Comparison of ENCODE assay signal across 20 cellular contexts in genomic region chr1:53449693-53450092, GRCh38. TPM values are rescaled to one million over a fixed set of nuclear protein-coding genes. Genes with fewer than 3 reads are reported as not detected.
A peak's percentile ranks its signal among the peaks of the same experiment; 100 is the strongest.
DNase-seq lines count a peak whose midpoint lies in the region; ATAC-seq, FAIRE-seq and TF ChIP-seq lines count a peak whose summit lies in the region.
"Had no signal": no experiment of that assay in that cellular context is flagged by ENCODE, and none has a peak within 500 bp of the region (broad histone marks: within the 10 kb centered on the region; RNA-seq: fewer than 3 reads in every experiment).

No MANE protein-coding gene starts in this region.

- no peak overlapping the region for H3K18ac ChIP-seq in mesenchymal stem cell (ENCODE audit: low read depth in 1 of 2, low read length in 2 of 2)

- intact Hi-C loops in esophagus muscularis mucosa (cut with DNase I), result no loop called here

- no peak overlapping the region for H2BK120ac ChIP-seq in mesenchymal stem cell (ENCODE audit: low read depth, low read length)

- no peaks in the 10 kb centered on the region for H4K20me1 ChIP-seq in GM23338 (replicated peaks; ENCODE audit: insufficient read depth)
- no peaks in the 10 kb centered on the region for H4K20me1 ChIP-seq in astrocyte (ENCODE audit: insufficient read depth, low read length)

- H3K4me2 ChIP-seq in GM23338 (peak overlapping the region; percentile 67; the same call in 1 of the 2 replicates), astrocyte (ENCODE audit: low read length) (no peak overlapping the region), mesenchymal stem cell (ENCODE audit: low read length, poor library complexity, severe bottlenecking) (no peak overlapping the region)

- H3K27ac Mint-ChIP-seq in GM23338 (peak overlapping the region; percentile 95), astrocyte (ENCODE audit: unreplicated experiment) (peak overlapping the region; percentile 96)

- no peak for DNase-seq in GM23338 (ENCODE audit: low spot score)
- no peak for DNase-seq in astrocyte (ENCODE audit: low read depth)
- no peak for DNase-seq in mesenchymal stem cell
- no peak for DNase-seq in esophagus muscularis mucosa (ENCODE audit: extremely low spot score)
- DNase-seq in NCI-H1436 treated with DMSO at 0.1 percent for 48 hours (lab: John Stamatoyannopoulos, UW), result no peak
- DNase-seq in GDM1 (lab: John Stamatoyannopoulos, UW), result no peak
- DNase-seq in activated CD4-positive, alpha-beta T cell treated with anti-CD3 and anti-CD28 coated beads, Interleukin-2, amount 50 U/mL, for 4 hours, result no peak
- DNase-seq: NCI-H1105 treated with DMSO at 0.1 percent for 48 hours, NCI-H2029, NCI-H2171, NCI-H446 treated with DMSO at 0.1 percent for 48 hours, NCI-H774, T-helper 1 cell had no signal

- no peak overlapping the region for H4K8ac ChIP-seq in mesenchymal stem cell (ENCODE audit: low read length)

- no peak overlapping the region for H2BK5ac ChIP-seq in mesenchymal stem cell (ENCODE audit: low read depth, low read length, poor library complexity, severe bottlenecking)

- peaks cover 63% of the 10 kb centered on the region for H3K4me1 Mint-ChIP-seq in GM23338
- peaks cover 21% of the 10 kb centered on the region for H3K4me1 Mint-ChIP-seq in astrocyte (ENCODE audit: low read depth, unreplicated experiment)

- no peaks in the 10 kb centered on the region for H3K9me2 ChIP-seq in GM23338 (ENCODE audit: insufficient read depth)

- H3K79me2 ChIP-seq in GM23338 (replicated peaks; ENCODE audit: insufficient read depth) (no peaks in the 10 kb centered on the region), astrocyte (ENCODE audit: insufficient read depth, low read length) (no peaks in the 10 kb centered on the region)

- H3K27me3 ChIP-seq in GM23338 (ENCODE audit: insufficient read depth) (no peaks in the 10 kb centered on the region), HUES6 (ENCODE audit: control insufficient read depth, insufficient read depth, low read length) (no peaks in the 10 kb centered on the region), astrocyte (ENCODE audit: insufficient read depth, low read length) (no peaks in the 10 kb centered on the region), mesenchymal stem cell (ENCODE audit: control insufficient read depth in 1 of 2, insufficient read depth in 1 of 2, low read length in 2 of 2) (peaks cover 0 to 25% of the 10 kb centered on the region in 2 experiments), esophagus muscularis mucosa (peaks cover 0 to 24% (median 4%) of the 10 kb centered on the region in 4 donors)

- no peak overlapping the region for H2BK15ac ChIP-seq in mesenchymal stem cell (ENCODE audit: low read depth, poor library complexity, severe bottlenecking)

- peak overlapping the region; percentile 15 for H2AK5ac ChIP-seq in mesenchymal stem cell (ENCODE audit: low read length, severe bottlenecking)

- H3K36me3 Mint-ChIP-seq in GM23338 (ENCODE audit: low read depth) (peaks cover 21% of the 10 kb centered on the region), astrocyte (ENCODE audit: low read depth, unreplicated experiment) (no peaks in the 10 kb centered on the region)

- H3K79me1 ChIP-seq in mesenchymal stem cell (replicated peaks; ENCODE audit: low read length, poor library complexity, severe bottlenecking), result no peaks in the 10 kb centered on the region

- no peak overlapping the region for H2AFZ ChIP-seq in GM23338
- no peak overlapping the region for H2AFZ ChIP-seq in astrocyte (ENCODE audit: low read depth, low read length)
- no peak overlapping the region for H2AFZ ChIP-seq in mesenchymal stem cell (ENCODE audit: low read depth, low read length)

- ATAC-seq in GM23338, result peak; percentile 47
- ATAC-seq: HepG2, Right ventricle myocardium inferior had no signal

- no peak overlapping the region for H3K4ac ChIP-seq in mesenchymal stem cell (ENCODE audit: low read depth in 1 of 2, low read length in 2 of 2)

- H4K91ac ChIP-seq in mesenchymal stem cell (ENCODE audit: low read length), result no peak overlapping the region

- H3K4me3 ChIP-seq in GM23338 (peak overlapping the region; percentile 9; the same call in 1 of the 2 replicates), HUES6 (ENCODE audit: low read depth, low read length) (no peak overlapping the region; the same call in 1 of the 2 replicates), astrocyte (ENCODE audit: insufficient read depth, low read depth, low read length) (no peak overlapping the region), mesenchymal stem cell (ENCODE audit: insufficient read depth in 1 of 2, low read depth in 1 of 2, low read length in 2 of 2) (no peak overlapping the region), esophagus muscularis mucosa (no peak overlapping the region)
- H3K4me3 ChIP-seq: SK-N-MC had no signal

- no peak for TF ChIP-seq EP300 in esophagus muscularis mucosa (IDR thresholded peaks at IDR 0.05)

- TF ChIP-seq POLR2A in esophagus muscularis mucosa (IDR thresholded peaks at IDR 0.05; ENCODE audit: low read depth), result no peak

- H3F3A ChIP-seq in GM23338 (replicated peaks; ENCODE audit: low read depth), result peaks cover 3% of the 10 kb centered on the region; the same call in 1 of the 2 replicates

- H3K9me3 ChIP-seq in HUES6 (ENCODE audit: control insufficient read depth, insufficient read depth, low read depth, low read length), result peaks cover 6% of the 10 kb centered on the region; the same call in 1 of the 2 replicates
- no peaks in the 10 kb centered on the region for H3K9me3 ChIP-seq in astrocyte (ENCODE audit: insufficient read depth, low read depth, low read length)
- no peaks in the 10 kb centered on the region for H3K9me3 ChIP-seq in mesenchymal stem cell (ENCODE audit: control insufficient read depth, low read length)
- no peaks in the 10 kb centered on the region for H3K9me3 ChIP-seq in esophagus muscularis mucosa

- H3K27ac ChIP-seq in GM23338 (ENCODE audit: low read depth) (peak overlapping the region; percentile 88), HUES6 (ENCODE audit: low read depth, low read length) (peak overlapping the region; percentile 87), astrocyte (ENCODE audit: low read depth, low read length) (no peak overlapping the region), mesenchymal stem cell (ENCODE audit: low read length, poor library complexity, severe bottlenecking) (no peak overlapping the region), esophagus muscularis mucosa (replicated peaks in 1 of 4) (no peak overlapping the region)
- H3K27ac ChIP-seq: C4-2B, SK-N-MC had no signal

- no peak overlapping the region for H2BK12ac ChIP-seq in mesenchymal stem cell (ENCODE audit: low read length in 2 of 2)

- H3K14ac ChIP-seq in mesenchymal stem cell (ENCODE audit: low read length in 2 of 2), result no peak overlapping the region

- H3K9me3 Mint-ChIP-seq in GM23338 (peaks cover 23% of the 10 kb centered on the region), astrocyte (ENCODE audit: unreplicated experiment) (no peaks in the 10 kb centered on the region)

- H3K23ac ChIP-seq in mesenchymal stem cell (ENCODE audit: low read length in 2 of 2), result no peak overlapping the region

- H3K4me1 ChIP-seq in GM23338 (ENCODE audit: insufficient read depth), result peaks cover 45% of the 10 kb centered on the region
- peaks cover 46% of the 10 kb centered on the region for H3K4me1 ChIP-seq in HUES6 (ENCODE audit: control insufficient read depth, insufficient read depth, low read length)
- peaks cover 12% of the 10 kb centered on the region for H3K4me1 ChIP-seq in astrocyte (ENCODE audit: insufficient read depth, low read length)
- peaks cover 6% of the 10 kb centered on the region for H3K4me1 ChIP-seq in mesenchymal stem cell (ENCODE audit: control insufficient read depth, insufficient read depth, low read depth, low read length)
- no peaks in the 10 kb centered on the region for H3K4me1 ChIP-seq in esophagus muscularis mucosa

- H3K4me3 Mint-ChIP-seq in GM23338 (peak overlapping the region; percentile 27; the same call in 1 of the 3 replicates), astrocyte (ENCODE audit: unreplicated experiment) (no peak overlapping the region)

- no peak for FAIRE-seq in astrocyte (lab: Jason Lieb, UNC)
- FAIRE-seq: GM19239, HepG2 had no signal

- peak overlapping the region; percentile 88 for H3K9ac ChIP-seq in HUES6 (ENCODE audit: low read length)
- H3K9ac ChIP-seq in astrocyte (ENCODE audit: low read length), result no peak overlapping the region
- no peak overlapping the region for H3K9ac ChIP-seq in mesenchymal stem cell (ENCODE audit: low read length)

- H3K36me3 ChIP-seq in GM23338 (ENCODE audit: insufficient read depth) (no peaks in the 10 kb centered on the region), HUES6 (ENCODE audit: control insufficient read depth, insufficient read depth, low read length) (no peaks in the 10 kb centered on the region), astrocyte (ENCODE audit: insufficient read depth, low read length) (no peaks in the 10 kb centered on the region), mesenchymal stem cell (ENCODE audit: control insufficient read depth in 1 of 2, insufficient read depth in 2 of 2, low read depth in 1 of 2, low read length in 2 of 2) (no peaks in the 10 kb centered on the region), esophagus muscularis mucosa (no peaks in the 10 kb centered on the region)

- peaks cover 4% of the 10 kb centered on the region for H3K27me3 Mint-ChIP-seq in GM23338 (ENCODE audit: insufficient read depth, low read depth, poor library complexity)
- peaks cover 1% of the 10 kb centered on the region for H3K27me3 Mint-ChIP-seq in astrocyte (ENCODE audit: low read depth, unreplicated experiment)

- 29% methylated on average over 8 of the region's 8 CpGs for WGBS in mesenchymal stem cell
- 72% methylated on average over 8 of the region's 8 CpGs for WGBS in esophagus muscularis mucosa

- TF ChIP-seq CTCF in GM23338 (conservative IDR thresholded peaks at IDR 0.05; ENCODE audit: low read depth in 2 of 2), result no peak
- TF ChIP-seq CTCF in astrocyte (IDR thresholded peaks at IDR 0.05; ENCODE audit: insufficient read depth, low read depth, low read length), result no peak
- no peak for TF ChIP-seq CTCF in esophagus muscularis mucosa (IDR thresholded peaks at IDR 0.05)

TF ChIP-seq in GM23338, 12 proteins besides CTCF, POLR2A, EP300 and RAD21 (continues in another document):
- TF ChIP-seq JUNB (IDR thresholded peaks at IDR 0.05; ENCODE audit: unreplicated experiment), result no peak
- no peak for TF ChIP-seq ETS1 (IDR thresholded peaks at IDR 0.05)

RNA-seq across cellular contexts. Expression of gene DMRTB1, which starts 9.5 kb away (rescaled TPM):
- 1.2 TPM in 1 of 2 replicates, not detected in the other for total RNA-seq in GM23338 (2014; rRNA removed; shearing (Covaris generic))
- 0.27 and 0.49 TPM in 2 replicates for polyA plus RNA-seq in GM23338 (2016; fragmentation: Nextera tagmentation; extraction: Ambion mirVana)
- not detected in 2 replicates for total RNA-seq in astrocyte
- polyA plus RNA-seq in mesenchymal stem cell (2013, experiment 1 of 2), result not detected
- not detected for polyA plus RNA-seq in mesenchymal stem cell (2013, experiment 2 of 2)
- total RNA-seq in esophagus muscularis mucosa, result not detected
- total RNA-seq: A673, HepG2, Right ventricle myocardium inferior had no signal
- polyA plus RNA-seq: HepG2 had no signal

Comparison
In these comparisons a context has a peak if more than half of its experiments do, and no peak if none do; other contexts are left out.
1. H3K27ac ChIP-seq: peak in GM23338 (single experiment) and HUES6 (single experiment); none in astrocyte (single experiment), mesenchymal stem cell (single experiment) and esophagus muscularis mucosa (0 of 4).